In the genomic region with DNA sequence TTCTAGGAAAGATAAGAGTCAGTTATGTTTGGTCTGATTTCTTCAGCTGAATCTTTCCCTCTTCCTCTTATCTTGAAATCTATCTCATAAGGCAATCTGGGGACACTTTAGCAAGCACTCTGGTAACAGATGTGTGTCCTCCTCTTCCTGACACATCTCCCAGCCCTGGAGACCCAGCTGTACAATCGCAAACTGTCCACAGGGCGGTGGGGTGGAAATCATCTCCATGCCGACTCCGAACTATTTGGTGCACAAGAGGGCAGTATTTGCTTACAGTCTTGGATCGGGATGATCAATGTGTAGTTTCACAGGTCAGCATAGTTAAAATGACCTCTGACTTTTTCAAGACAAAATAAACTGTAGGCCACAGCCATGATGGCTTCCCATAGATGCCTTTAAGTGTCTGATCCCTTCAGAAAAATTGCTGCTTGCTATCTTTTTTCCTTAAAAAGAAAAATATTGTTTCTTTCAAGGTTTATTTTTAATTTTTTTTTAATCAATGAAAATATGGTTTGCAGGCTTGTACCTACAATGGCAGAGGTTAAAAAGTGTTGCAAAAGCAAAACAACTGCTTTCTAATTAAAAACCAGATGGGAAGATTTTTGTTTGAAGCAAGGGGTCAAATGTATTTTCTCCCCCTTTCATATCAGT, we compare ENCODE assay signal across 8 cellular contexts. TPM values are rescaled to one million over a fixed set of nuclear protein-coding genes. Genes with fewer than 3 reads are reported as not detected.
A peak's percentile ranks its signal among the peaks of the same experiment; 100 is the strongest.
DNase-seq lines count a peak whose midpoint lies in the region; ATAC-seq, FAIRE-seq and TF ChIP-seq lines count a peak whose summit lies in the region.

No MANE protein-coding gene starts in this region.

- H3K9ac ChIP-seq in mesendoderm (ENCODE audit: low read length) = no peak overlapping the region

- H3K36me3 Mint-ChIP-seq in endothelial cell (ENCODE audit: low read depth, unreplicated experiment) = no peaks in the 10 kb centered on the region
- no peaks in the 10 kb centered on the region for H3K36me3 Mint-ChIP-seq in activated naive CD8-positive, alpha-beta T cell treated with anti-CD3 and anti-CD28 coated beads for 36 hours

- TF ChIP-seq CTCF in D721Med (IDR thresholded peaks at IDR 0.05; ENCODE audit: insufficient read depth, missing control alignments) (peak; percentile 54), RWPE1 (conservative IDR thresholded peaks at IDR 0.05; ENCODE audit: low read depth) (peak; percentile 71), endothelial cell (IDR thresholded peaks at IDR 0.05; ENCODE audit: unreplicated experiment) (peak; percentile 66)

- WGBS in mesendoderm (ENCODE audit: extremely low coverage, insufficient coverage, low lambda C conversion rate) = no CpG with 5 or more reads among the region's 5 CpGs

- H3K4ac ChIP-seq in mesendoderm (ENCODE audit: low read depth, low read length) = no peak overlapping the region

- H2BK5ac ChIP-seq in mesendoderm (ENCODE audit: low read length) = no peak overlapping the region

- ATAC-seq in GM21528 (IDR thresholded peaks at IDR 0.05; ENCODE audit: low FRiP score, unreplicated experiment) = no peak

- no peak for DNase-seq in D721Med (ENCODE audit: insufficient read length, low spot score)
- peak; percentile 80 for DNase-seq in LHCN-M2 (ENCODE audit: low read depth)
- DNase-seq in RWPE1 (ENCODE audit: low spot score) = peak; percentile 81
- DNase-seq in endothelial cell (ENCODE audit: low spot score) = peak; percentile 77
- peak; percentile 84 for DNase-seq in mesendoderm
- DNase-seq in activated naive CD8-positive, alpha-beta T cell treated with anti-CD3 and anti-CD28 coated beads for 36 hours = no peak
- no peak for DNase-seq in activated T-cell treated with anti-CD3 and anti-CD28 coated beads, Interleukin-2, amount 50 U/mL, for 1 hour

- H3K79me2 ChIP-seq in mesendoderm (ENCODE audit: control insufficient read depth, insufficient read depth, low read length) = no peaks in the 10 kb centered on the region

- no peak overlapping the region for H3K27ac Mint-ChIP-seq in endothelial cell (ENCODE audit: unreplicated experiment)
- H3K27ac Mint-ChIP-seq in activated naive CD8-positive, alpha-beta T cell treated with anti-CD3 and anti-CD28 coated beads for 36 hours = no peak overlapping the region

- H3K4me2 ChIP-seq in mesendoderm (ENCODE audit: low read length) = no peak overlapping the region

- H2BK15ac ChIP-seq in mesendoderm (replicated peaks; ENCODE audit: low read depth) = no peak overlapping the region

- POLR2A ChIA-PET in RWPE1 (lab: Yijun Ruan, JAX; ENCODE audit: low non-redundant PET) = no interaction called here

- H3K4me3 Mint-ChIP-seq in endothelial cell (ENCODE audit: unreplicated experiment) = no peak overlapping the region
- no peak overlapping the region for H3K4me3 Mint-ChIP-seq in activated naive CD8-positive, alpha-beta T cell treated with anti-CD3 and anti-CD28 coated beads for 36 hours

- H3K4me1 Mint-ChIP-seq in endothelial cell (ENCODE audit: unreplicated experiment) = peaks cover 47% of the 10 kb centered on the region
- H3K4me1 Mint-ChIP-seq in activated naive CD8-positive, alpha-beta T cell treated with anti-CD3 and anti-CD28 coated beads for 36 hours = peaks cover 22% of the 10 kb centered on the region

- no peak overlapping the region for H3K27ac ChIP-seq in RWPE1
- no peak overlapping the region for H3K27ac ChIP-seq in mesendoderm (ENCODE audit: low read depth, low read length)

- no peaks in the 10 kb centered on the region for H3K9me3 Mint-ChIP-seq in endothelial cell (ENCODE audit: unreplicated experiment)
- H3K9me3 Mint-ChIP-seq in activated naive CD8-positive, alpha-beta T cell treated with anti-CD3 and anti-CD28 coated beads for 36 hours = no peaks in the 10 kb centered on the region

- H4K8ac ChIP-seq in mesendoderm (ENCODE audit: low read depth, low read length) = no peak overlapping the region

- no peak overlapping the region for H3K18ac ChIP-seq in mesendoderm (ENCODE audit: low read length)

- H3K27me3 ChIP-seq in mesendoderm (ENCODE audit: insufficient read depth, low read length, poor library complexity) = no peaks in the 10 kb centered on the region

- CTCF ChIA-PET in RWPE1 (lab: Yijun Ruan, JAX) = interaction anchor here (0.6 to 1.1 kb wide), 11 partner anchors 10 to 438 kb away, joined by 3 to 9 read pairs (median 4); no protein-coding TSS in a partner anchor

- no peak overlapping the region for H3K56ac ChIP-seq in mesendoderm (ENCODE audit: low read length)

- H3K4me1 ChIP-seq in mesendoderm (ENCODE audit: control insufficient read depth, low read depth, low read length) = peaks cover 3% of the 10 kb centered on the region

- no peak overlapping the region for H2AK5ac ChIP-seq in mesendoderm (ENCODE audit: low read length)

- no peak overlapping the region for H4K5ac ChIP-seq in mesendoderm (ENCODE audit: low read length)

- no peak overlapping the region for H3K23ac ChIP-seq in mesendoderm (ENCODE audit: low read length)

- no peaks in the 10 kb centered on the region for H3K79me1 ChIP-seq in mesendoderm (ENCODE audit: low read length)

- no peaks in the 10 kb centered on the region for H3K36me3 ChIP-seq in mesendoderm (ENCODE audit: control insufficient read depth, insufficient read depth, low read length)

- peaks cover 1% of the 10 kb centered on the region for H3K27me3 Mint-ChIP-seq in endothelial cell (ENCODE audit: unreplicated experiment)
- H3K27me3 Mint-ChIP-seq in activated naive CD8-positive, alpha-beta T cell treated with anti-CD3 and anti-CD28 coated beads for 36 hours = no peaks in the 10 kb centered on the region

- H2BK120ac ChIP-seq in mesendoderm (ENCODE audit: low read depth, low read length) = no peak overlapping the region

- FAIRE-seq in D721Med (lab: Jason Lieb, UNC) = no peak

- H3K4me3 ChIP-seq in mesendoderm (ENCODE audit: low read length) = no peak overlapping the region

RNA-seq across cellular contexts. Expression of a gene that starts 17.7 kb away (rescaled TPM):
- total RNA-seq in LHCN-M2 (2014; rRNA removed) = 6.7 and 7.9 TPM in 2 replicates
- polyA plus RNA-seq in LHCN-M2 (2012) = 12.2 TPM
- 7.1 TPM for total RNA-seq in endothelial cell (ENCODE audit: unreplicated experiment)
- polyA plus RNA-seq in mesendoderm (2013, experiment 1 of 2) = 8.1 TPM
- polyA plus RNA-seq in mesendoderm (2013, experiment 2 of 2) = 8.9 TPM
- total RNA-seq in activated naive CD8-positive, alpha-beta T cell treated with anti-CD3 and anti-CD28 coated beads for 36 hours = 10 to 100 TPM; 22.4 to 23.9 TPM

RNA-seq across cellular contexts. Expression of a gene that starts 47.4 kb away (rescaled TPM):
- total RNA-seq in LHCN-M2 (2014; rRNA removed) = 96.4 and 107 TPM in 2 replicates
- polyA plus RNA-seq in LHCN-M2 (2012) = 57.4 TPM
- 30.3 TPM for total RNA-seq in endothelial cell (ENCODE audit: unreplicated experiment)
- polyA plus RNA-seq in mesendoderm (2013, experiment 1 of 2) = 80.0 TPM
- polyA plus RNA-seq in mesendoderm (2013, experiment 2 of 2) = 79.2 TPM
- total RNA-seq in activated naive CD8-positive, alpha-beta T cell treated with anti-CD3 and anti-CD28 coated beads for 36 hours = 100 to 1,000 TPM; 120 to 122 TPM

Comparison
In these comparisons a context has a peak if more than half of its experiments do, and no peak if none do; other contexts are left out.
1. DNase-seq: peak in LHCN-M2 (single experiment), RWPE1 (single experiment), endothelial cell (single experiment) and mesendoderm (single experiment); none in D721Med (single experiment), activated naive CD8-positive, alpha-beta T cell treated with anti-CD3 and anti-CD28 coated beads for 36 hours (single experiment) and activated T-cell treated with anti-CD3 and anti-CD28 coated beads, Interleukin-2, amount 50 U/mL, for 1 hour (single experiment).
2. Peak in every context shown above with its lines, with median percentiles within 50 percentile points of each other: CTCF ChIP-seq.